ENCODE assay signal across 14 cellular contexts in genomic region chr1:198837276-198838021, GRCh38.
DNase-seq lines count a peak whose midpoint lies in the region; ATAC-seq, FAIRE-seq and TF ChIP-seq lines count a peak whose summit lies in the region.
"Had no signal": no experiment of that assay in that cellular context is flagged by ENCODE, and none has a peak within 500 bp of the region (broad histone marks: within the 10 kb centered on the region; RNA-seq: fewer than 3 reads in every experiment).

No MANE protein-coding gene starts in this region.

- intact Hi-C loops in prostate gland (cut with DNase I): no loop called here
- intact Hi-C loops in kidney (cut with DNase I): no loop called here

- TF ChIP-seq POLR2A in prostate gland (IDR thresholded peaks at IDR 0.05): no peak

- POLR2A ChIA-PET in HEK293T (lab: Yijun Ruan, JAX): no interaction called here

- TF ChIP-seq CTCF in bronchial epithelial cell (IDR thresholded peaks at IDR 0.05; ENCODE audit: insufficient read depth, low read length, severe bottlenecking) (no peak), prostate gland (IDR thresholded peaks at IDR 0.05) (no peak), kidney (IDR thresholded peaks at IDR 0.05; ENCODE audit: borderline replicate concordance, extremely low read depth, insufficient read depth) (no peak)

- H3K27ac ChIP-seq in BLaER1: peak overlapping the region; percentile 19; the same call in 1 of the 2 replicates
- H3K27ac ChIP-seq in prostate gland: no peak overlapping the region
- H3K27ac ChIP-seq in kidney (ENCODE audit: low read depth in 2 of 2, low read length in 2 of 2): no peak overlapping the region
- H3K27ac ChIP-seq: hepatocyte, left lung, testis had no signal

- no peak overlapping the region for H3K4me3 ChIP-seq in BLaER1
- H3K4me3 ChIP-seq in bronchial epithelial cell (ENCODE audit: low read depth, low read length): no peak overlapping the region
- no peak overlapping the region for H3K4me3 ChIP-seq in prostate gland
- no peak overlapping the region for H3K4me3 ChIP-seq in kidney (ENCODE audit: low read length in 2 of 2)
- H3K4me3 ChIP-seq: hepatocyte, left lung, testis had no signal

- WGBS in prostate gland: 29% methylated on average over 6 of the region's 6 CpGs

- FAIRE-seq in bronchial epithelial cell (lab: Jason Lieb, UNC): peak; percentile 18
- no peak for FAIRE-seq in kidney (lab: Jason Lieb, UNC)

- H3K9ac ChIP-seq in BLaER1 (no peak overlapping the region), kidney (ENCODE audit: low read length in 2 of 2) (no peak overlapping the region)

- ATAC-seq in GM21367 (IDR thresholded peaks at IDR 0.05; ENCODE audit: unreplicated experiment) (no peak), HG02852 (IDR thresholded peaks at IDR 0.05; ENCODE audit: unreplicated experiment) (no peak)
- ATAC-seq: left lung had no signal

- CTCF ChIA-PET in HEK293T (lab: Yijun Ruan, JAX): no interaction called here

- no peaks in the 10 kb centered on the region for H4K20me1 ChIP-seq in BLaER1

- no peak overlapping the region for H3K4me2 ChIP-seq in BLaER1
- H3K4me2 ChIP-seq: hepatocyte had no signal

- no peaks in the 10 kb centered on the region for H3K9me3 ChIP-seq in BLaER1
- H3K9me3 ChIP-seq in prostate gland: no peaks in the 10 kb centered on the region
- no peaks in the 10 kb centered on the region for H3K9me3 ChIP-seq in kidney (ENCODE audit: control insufficient read depth in 1 of 2, low read length in 2 of 2)
- H3K9me3 ChIP-seq: left lung, testis had no signal

- H3K27me3 ChIP-seq in BLaER1: no peaks in the 10 kb centered on the region
- no peaks in the 10 kb centered on the region for H3K27me3 ChIP-seq in bronchial epithelial cell (ENCODE audit: control insufficient read depth, insufficient read depth, low read length)
- no peaks in the 10 kb centered on the region for H3K27me3 ChIP-seq in prostate gland (replicated peaks; ENCODE audit: insufficient read depth)
- H3K27me3 ChIP-seq: hepatocyte, left lung, testis had no signal

- DNase-seq in HEK293T (ENCODE audit: extremely low spot score) (peak; percentile 74), NCI-H69 (lab: John Stamatoyannopoulos, UW) (peak; percentile 19), bronchial epithelial cell (ENCODE audit: low read depth) (peak; percentile 78), prostate gland (ENCODE audit: low spot score) (no peak), kidney (no peak)
- DNase-seq: activated CD8-positive, alpha-beta memory T cell treated with anti-CD3 and anti-CD28 coated beads, Interleukin-2, amount 50 U/mL, for 48 hours; left lung; NCI-H146; SW 1271; testis had no signal

- peaks cover 47% of the 10 kb centered on the region for H3K36me3 ChIP-seq in BLaER1
- no peaks in the 10 kb centered on the region for H3K36me3 ChIP-seq in bronchial epithelial cell (ENCODE audit: control insufficient read depth, insufficient read depth, low read length)
- H3K36me3 ChIP-seq in prostate gland: no peaks in the 10 kb centered on the region
- H3K36me3 ChIP-seq in kidney (ENCODE audit: control insufficient read depth in 1 of 2, insufficient read depth in 2 of 2, low read length in 2 of 2): no peaks in the 10 kb centered on the region
- H3K36me3 ChIP-seq: left lung had no signal

- peaks cover 6% of the 10 kb centered on the region; the same call in 1 of the 2 replicates for H3K4me1 ChIP-seq in BLaER1
- H3K4me1 ChIP-seq in prostate gland (replicated peaks): no peaks in the 10 kb centered on the region
- H3K4me1 ChIP-seq in kidney (ENCODE audit: control insufficient read depth in 1 of 2, insufficient read depth in 1 of 2, low read depth in 1 of 2, low read length in 2 of 2): no peaks in the 10 kb centered on the region
- H3K4me1 ChIP-seq: left lung, testis had no signal

TF ChIP-seq in HEK293T, 16 proteins besides CTCF, POLR2A, EP300 and RAD21:
- TF ChIP-seq BHLHE40 (IDR thresholded peaks at IDR 0.05; ENCODE audit: borderline replicate concordance) (no peak), HDGF (IDR thresholded peaks at IDR 0.05; ENCODE audit: borderline replicate concordance) (no peak), ZNF384 (IDR thresholded peaks at IDR 0.05) (0 out of 2 replicates have a peak, but pooled peaks have one; percentile 21), NFRKB (IDR thresholded peaks at IDR 0.05) (no peak), TARDBP (IDR thresholded peaks at IDR 0.05) (no peak; the same call in 1 of the 2 replicates), CTBP1 (IDR thresholded peaks at IDR 0.05; ENCODE audit: borderline replicate concordance) (peak; percentile 96), FOXA1 (IDR thresholded peaks at IDR 0.05) (peak; percentile 61), SUZ12 (IDR thresholded peaks at IDR 0.05) (no peak), PKNOX1 (IDR thresholded peaks at IDR 0.05) (peak; percentile 95), FOXM1 (IDR thresholded peaks at IDR 0.05; ENCODE audit: borderline replicate concordance) (peak; percentile 81), ARNT (IDR thresholded peaks at IDR 0.05) (peak; percentile 88), LEF1 (IDR thresholded peaks at IDR 0.05; ENCODE audit: borderline replicate concordance) (peak; percentile 56)

Comparison
In these comparisons a context has a peak if more than half of its experiments do, and no peak if none do; other contexts are left out.
1. DNase-seq: peak in HEK293T (single experiment), NCI-H69 (single experiment) and bronchial epithelial cell (single experiment); none in prostate gland (single experiment) and kidney (single experiment).